ENCODE assay signal across 8 cellular contexts in the genomic region with DNA sequence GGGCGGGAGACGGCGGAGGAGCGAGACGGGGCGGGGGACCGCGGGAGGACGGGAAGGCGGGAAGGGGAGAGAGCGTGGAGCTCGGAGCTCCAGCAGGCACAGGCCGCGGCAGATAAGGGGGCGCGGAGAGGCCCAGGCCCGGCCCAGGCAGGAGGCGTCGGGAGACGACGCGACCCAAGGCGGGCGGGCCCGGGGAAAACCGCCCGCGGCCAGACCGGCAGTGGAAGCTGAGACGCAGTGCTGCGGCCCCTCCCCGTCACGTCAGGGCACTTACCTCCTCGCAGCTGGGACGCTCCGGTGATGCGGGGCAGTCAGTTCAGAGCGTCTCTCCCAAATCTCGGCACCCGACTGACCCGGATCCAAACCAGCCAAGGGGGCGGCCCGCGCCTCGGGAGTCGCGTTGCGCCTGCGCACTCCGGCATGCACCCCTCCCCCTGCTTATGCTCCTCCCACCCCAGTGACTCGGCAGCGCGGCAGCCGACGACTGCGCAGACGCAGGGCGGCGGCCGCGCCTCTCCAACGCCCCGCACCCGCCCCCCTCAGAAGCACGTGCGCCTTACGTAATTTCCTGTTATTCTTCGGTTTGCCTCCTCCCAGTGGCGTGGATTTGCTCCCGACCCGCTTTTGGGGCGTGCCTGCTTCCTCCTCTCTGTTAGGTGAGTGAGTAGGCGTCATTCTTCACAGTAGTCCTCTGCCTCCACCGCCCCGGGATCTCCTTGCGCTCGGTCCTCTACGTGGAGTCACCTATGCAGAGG. TPM values are rescaled to one million over a fixed set of nuclear protein-coding genes. Genes with fewer than 3 reads are reported as not detected.
A peak's percentile ranks its signal among the peaks of the same experiment; 100 is the strongest.
DNase-seq lines count a peak whose midpoint lies in the region; ATAC-seq and TF ChIP-seq lines count a peak whose summit lies in the region.

A gene (minus strand): TSS at position 350 of the 755 bp plus-strand sequence. CDS start 3,814 bp downstream, outside the sequence.

- H3K27me3 ChIP-seq in RWPE2 (ENCODE audit: insufficient read depth, poor library complexity, severe bottlenecking), result no peaks in the 10 kb centered on the region

- H3K4me3 Mint-ChIP-seq in activated T-helper 2 cell treated with anti-CD3 and anti-CD28 coated beads, Interferon-gamma antibody, Interleukin-2, Interleukin-4, amounts not matched to agents 10 μg/mL and 5 μg/mL and 100 μg/mL, durations not matched to agents 14 hours and 24 hours and 36 hours (ENCODE audit: low read depth), result peak within 1 kb of the TSS; percentile 97
- peak within 1 kb of the TSS; percentile 100 for H3K4me3 Mint-ChIP-seq in natural killer cell treated with Interleukin-12 subunit alpha and Interleukin-12 subunit beta and Interleukin-15 and Interleukin-18, amount 100 ng/mL, for 72 hours

- peak; percentile 23 for TF ChIP-seq CTCF in RWPE2 (IDR thresholded peaks at IDR 0.05; ENCODE audit: poor library complexity, severe bottlenecking)

- H3K27ac Mint-ChIP-seq in activated T-helper 2 cell treated with anti-CD3 and anti-CD28 coated beads, Interferon-gamma antibody, Interleukin-2, Interleukin-4, amounts not matched to agents 10 μg/mL and 5 μg/mL and 100 μg/mL, durations not matched to agents 14 hours and 24 hours and 36 hours, result peak within 1 kb of the TSS; percentile 90
- H3K27ac Mint-ChIP-seq in natural killer cell treated with Interleukin-12 subunit alpha and Interleukin-12 subunit beta and Interleukin-15 and Interleukin-18, amount 100 ng/mL, for 72 hours, result peak within 1 kb of the TSS; percentile 94 to 97

- H3K9me3 ChIP-seq in RWPE2 (ENCODE audit: severe bottlenecking), result no peaks in the 10 kb centered on the region

- peak; percentile 78 for ATAC-seq in RWPE2 (ENCODE audit: low read depth)
- peak; percentile 93 to 94 for ATAC-seq in natural killer cell treated with Interleukin-12 subunit alpha and Interleukin-12 subunit beta and Interleukin-15 and Interleukin-18, amount 100 ng/mL, for 72 hours
- peak; percentile 89 for ATAC-seq in stimulated activated naive CD8-positive, alpha-beta T cell treated with anti-CD3 and anti-CD28 coated beads, Interleukin-15, Interleukin-2, amounts not matched to agents 100 U/mL and 50 U/mL, for 24 hours

- intact Hi-C loops in activated T-helper 2 cell treated with anti-CD3 and anti-CD28 coated beads, Interferon-gamma antibody, Interleukin-2, Interleukin-4, amounts not matched to agents 10 μg/mL and 5 μg/mL and 100 μg/mL, durations not matched to agents 14 hours and 24 hours and 36 hours (cut with micrococcal nuclease), result loop anchor here (10.0 kb wide), 3 partner anchors 254 to 524 kb away; no protein-coding TSS in a partner anchor

- H3K27ac ChIP-seq in RWPE2 (ENCODE audit: poor library complexity, severe bottlenecking), result peak within 1 kb of the TSS; percentile 91

- peaks cover 18% of the 10 kb centered on the region for H3K36me3 Mint-ChIP-seq in activated T-helper 2 cell treated with anti-CD3 and anti-CD28 coated beads, Interferon-gamma antibody, Interleukin-2, Interleukin-4, amounts not matched to agents 10 μg/mL and 5 μg/mL and 100 μg/mL, durations not matched to agents 14 hours and 24 hours and 36 hours (ENCODE audit: low read depth)
- peaks cover 14% of the 10 kb centered on the region for H3K36me3 Mint-ChIP-seq in natural killer cell treated with Interleukin-12 subunit alpha and Interleukin-12 subunit beta and Interleukin-15 and Interleukin-18, amount 100 ng/mL, for 72 hours

- peak; percentile 97 for DNase-seq in EH (ENCODE audit: low read depth)
- DNase-seq in H4 (ENCODE audit: low spot score), result peak; percentile 97
- peak; percentile 97 for DNase-seq in LoVo (ENCODE audit: low spot score)
- DNase-seq in RWPE2 (ENCODE audit: low spot score), result peak; percentile 100
- DNase-seq in activated T-helper 2 cell treated with anti-CD3 and anti-CD28 coated beads, Interferon-gamma antibody, Interleukin-2, Interleukin-4, amounts not matched to agents 10 μg/mL and 5 μg/mL and 100 μg/mL, durations not matched to agents 14 hours and 24 hours and 36 hours (ENCODE audit: low spot score), result peak; percentile 97
- DNase-seq in fibroblast of peridontal ligament (ENCODE audit: extremely low read depth), result peak; percentile 96
- peak; percentile 97 for DNase-seq in natural killer cell treated with Interleukin-12 subunit alpha and Interleukin-12 subunit beta and Interleukin-15 and Interleukin-18, amount 100 ng/mL, for 72 hours (ENCODE audit: low spot score)
- DNase-seq in stimulated activated naive CD8-positive, alpha-beta T cell treated with anti-CD3 and anti-CD28 coated beads, Interleukin-15, Interleukin-2, amounts not matched to agents 100 U/mL and 50 U/mL, for 24 hours, result peak; percentile 98

- no peaks in the 10 kb centered on the region for H3K9me3 Mint-ChIP-seq in activated T-helper 2 cell treated with anti-CD3 and anti-CD28 coated beads, Interferon-gamma antibody, Interleukin-2, Interleukin-4, amounts not matched to agents 10 μg/mL and 5 μg/mL and 100 μg/mL, durations not matched to agents 14 hours and 24 hours and 36 hours
- no peaks in the 10 kb centered on the region for H3K9me3 Mint-ChIP-seq in natural killer cell treated with Interleukin-12 subunit alpha and Interleukin-12 subunit beta and Interleukin-15 and Interleukin-18, amount 100 ng/mL, for 72 hours

- peaks cover 26% of the 10 kb centered on the region for H3K36me3 ChIP-seq in RWPE2 (ENCODE audit: low read depth)

- peaks cover 38% of the 10 kb centered on the region for H3K4me1 ChIP-seq in RWPE2 (ENCODE audit: insufficient read depth, poor library complexity, severe bottlenecking)

- H3K4me1 Mint-ChIP-seq in activated T-helper 2 cell treated with anti-CD3 and anti-CD28 coated beads, Interferon-gamma antibody, Interleukin-2, Interleukin-4, amounts not matched to agents 10 μg/mL and 5 μg/mL and 100 μg/mL, durations not matched to agents 14 hours and 24 hours and 36 hours (ENCODE audit: low read depth), result peaks cover 53% of the 10 kb centered on the region
- peaks cover 43 to 44% of the 10 kb centered on the region in 2 donors for H3K4me1 Mint-ChIP-seq in natural killer cell treated with Interleukin-12 subunit alpha and Interleukin-12 subunit beta and Interleukin-15 and Interleukin-18, amount 100 ng/mL, for 72 hours (ENCODE audit: low read depth in 2 of 2)

- no peaks in the 10 kb centered on the region for H3K27me3 Mint-ChIP-seq in activated T-helper 2 cell treated with anti-CD3 and anti-CD28 coated beads, Interferon-gamma antibody, Interleukin-2, Interleukin-4, amounts not matched to agents 10 μg/mL and 5 μg/mL and 100 μg/mL, durations not matched to agents 14 hours and 24 hours and 36 hours (ENCODE audit: low read depth)
- H3K27me3 Mint-ChIP-seq in natural killer cell treated with Interleukin-12 subunit alpha and Interleukin-12 subunit beta and Interleukin-15 and Interleukin-18, amount 100 ng/mL, for 72 hours, result no peaks in the 10 kb centered on the region

- peak within 1 kb of the TSS; percentile 68 for H3K4me3 ChIP-seq in RWPE2 (ENCODE audit: severe bottlenecking)

RNA-seq across cellular contexts. Expression of the gene that starts here (rescaled TPM):
- 57.7 and 76.0 TPM in 2 replicates for total RNA-seq in H4 (2014; rRNA removed; shearing (Covaris generic))
- total RNA-seq in activated T-helper 2 cell treated with anti-CD3 and anti-CD28 coated beads, Interferon-gamma antibody, Interleukin-2, Interleukin-4, amounts not matched to agents 10 μg/mL and 5 μg/mL and 100 μg/mL, durations not matched to agents 14 hours and 24 hours and 36 hours, result 21.4 and 22.4 TPM in 2 replicates
- 10 to 100 TPM; 21.9 to 27.0 TPM for total RNA-seq in natural killer cell treated with Interleukin-12 subunit alpha and Interleukin-12 subunit beta and Interleukin-15 and Interleukin-18, amount 100 ng/mL, for 72 hours

Comparison
In these comparisons a context has a peak if more than half of its experiments do, and no peak if none do; other contexts are left out.
1. Peak in every context shown above with its lines: DNase-seq, ATAC-seq, H3K4me3 ChIP-seq and H3K27ac ChIP-seq.